17 cellular contexts compared by ENCODE assay signal in the genomic region with DNA sequence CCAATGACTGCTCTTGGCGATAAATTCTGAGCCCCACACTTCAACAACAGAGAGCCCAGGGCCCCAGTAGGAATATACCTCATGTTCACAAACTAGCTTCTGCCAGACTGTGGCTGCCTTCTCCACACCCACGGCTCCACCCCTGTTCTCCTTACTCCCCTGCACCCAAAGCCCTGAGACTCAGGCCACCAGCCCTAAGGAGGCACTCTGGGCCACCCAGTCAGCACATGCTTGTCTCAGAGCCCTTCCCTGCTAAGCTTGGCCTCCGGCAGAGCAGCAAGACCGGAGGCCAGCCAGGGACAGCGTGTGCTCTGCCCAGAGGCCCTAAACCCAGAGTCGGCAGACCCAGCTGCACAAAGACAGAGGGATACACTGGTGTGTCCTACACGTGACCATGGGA. TPM values are rescaled to one million over a fixed set of nuclear protein-coding genes. Genes with fewer than 3 reads are reported as not detected.
DNase-seq lines count a peak whose midpoint lies in the region; ATAC-seq, FAIRE-seq and TF ChIP-seq lines count a peak whose summit lies in the region.
"Had no signal": no experiment of that assay in that cellular context is flagged by ENCODE, and none has a peak within 500 bp of the region (broad histone marks: within the 10 kb centered on the region; RNA-seq: fewer than 3 reads in every experiment).

No MANE protein-coding gene starts in this region.

- no peak for TF ChIP-seq POLR2A in GM12892 (IDR thresholded peaks at IDR 0.05; ENCODE audit: low read depth, low read length)

- H3K4me1 Mint-ChIP-seq in activated CD8-positive, alpha-beta memory T cell treated with anti-CD3 and anti-CD28 coated beads, Interleukin-2, amount 10 ng/mL, durations not matched to agents 7 days and 5 days = no peaks in the 10 kb centered on the region

- CTCF ChIA-PET in activated CD8-positive, alpha-beta memory T cell treated with anti-CD3 and anti-CD28 coated beads, Interleukin-2, amount 10 ng/mL, durations not matched to agents 7 days and 5 days (lab: Charles Lee) = no interaction called here

- no peaks in the 10 kb centered on the region for H3K27me3 Mint-ChIP-seq in activated CD8-positive, alpha-beta memory T cell treated with anti-CD3 and anti-CD28 coated beads, Interleukin-2, amount 10 ng/mL, durations not matched to agents 7 days and 5 days

- intact Hi-C loops in sciatic nerve (cut with DNase I) = no loop called here

- H3K27ac Mint-ChIP-seq in activated CD8-positive, alpha-beta memory T cell treated with anti-CD3 and anti-CD28 coated beads, Interleukin-2, amount 10 ng/mL, durations not matched to agents 7 days and 5 days = no peak overlapping the region
- H3K27ac Mint-ChIP-seq: CD8-positive, alpha-beta T cell; H9 had no signal

- ATAC-seq in activated CD8-positive, alpha-beta memory T cell treated with anti-CD3 and anti-CD28 coated beads, Interleukin-2, amount 10 ng/mL, durations not matched to agents 7 days and 5 days = no peak
- ATAC-seq in sciatic nerve = peak; percentile 67
- ATAC-seq: CD8-positive, alpha-beta T cell had no signal

- peak; percentile 12 for DNase-seq in activated CD8-positive, alpha-beta memory T cell treated with anti-CD3 and anti-CD28 coated beads, Interleukin-2, amount 10 ng/mL, durations not matched to agents 7 days and 5 days
- no peak for DNase-seq in activated CD8-positive, alpha-beta memory T cell treated with anti-CD3 and anti-CD28 coated beads, Interleukin-2, amount 50 U/mL, for 4 hours
- DNase-seq in ecto neural progenitor cell (ENCODE audit: low spot score) (peak; percentile 34), islet precursor cell (peak; percentile 32), sciatic nerve (ENCODE audit: low spot score) (no peak), C1 segment of cervical spinal cord (lab: John Stamatoyannopoulos, UW) (no peak), GM12892 (ENCODE audit: insufficient read length) (no peak)
- DNase-seq: 8988T; Calu3; CD8-positive, alpha-beta T cell; DMS79 treated with DMSO at 0.1 percent for 48 hours; GF-D8 had no signal

- no peak overlapping the region for H3K4me3 Mint-ChIP-seq in activated CD8-positive, alpha-beta memory T cell treated with anti-CD3 and anti-CD28 coated beads, Interleukin-2, amount 10 ng/mL, durations not matched to agents 7 days and 5 days
- H3K4me3 Mint-ChIP-seq: CD8-positive, alpha-beta T cell; H9 had no signal

- FAIRE-seq in GM12892 (lab: Jason Lieb, UNC) = no peak
- FAIRE-seq: H1, HTR-8/SVneo had no signal

- H3K36me3 Mint-ChIP-seq in activated CD8-positive, alpha-beta memory T cell treated with anti-CD3 and anti-CD28 coated beads, Interleukin-2, amount 10 ng/mL, durations not matched to agents 7 days and 5 days = no peaks in the 10 kb centered on the region
- H3K36me3 Mint-ChIP-seq: CD8-positive, alpha-beta T cell had no signal

- H3K9me3 Mint-ChIP-seq in activated CD8-positive, alpha-beta memory T cell treated with anti-CD3 and anti-CD28 coated beads, Interleukin-2, amount 10 ng/mL, durations not matched to agents 7 days and 5 days (ENCODE audit: low read depth) = no peaks in the 10 kb centered on the region
- H3K9me3 Mint-ChIP-seq: CD8-positive, alpha-beta T cell; H9 had no signal

RNA-seq across cellular contexts. Expression of a gene that starts 27.9 kb away (rescaled TPM):
- total RNA-seq in activated CD8-positive, alpha-beta memory T cell treated with anti-CD3 and anti-CD28 coated beads, Interleukin-2, amount 10 ng/mL, durations not matched to agents 7 days and 5 days = not detected
- not detected for total RNA-seq in sciatic nerve
- polyA plus RNA-seq in GM12892 (2012; ENCODE audit: missing spikeins) = not detected
- total RNA-seq: A673; Calu3; CD8-positive, alpha-beta T cell; H1; H9 had no signal
- polyA plus RNA-seq: AG04450, H1 had no signal

Comparison
In these comparisons a context has a peak if more than half of its experiments do, and no peak if none do; other contexts are left out.
1. DNase-seq: peak in activated CD8-positive, alpha-beta memory T cell treated with anti-CD3 and anti-CD28 coated beads, Interleukin-2, amount 10 ng/mL, durations not matched to agents 7 days and 5 days (single experiment), ecto neural progenitor cell (single experiment) and islet precursor cell (single experiment); none in activated CD8-positive, alpha-beta memory T cell treated with anti-CD3 and anti-CD28 coated beads, Interleukin-2, amount 50 U/mL, for 4 hours (single experiment), sciatic nerve (single experiment), C1 segment of cervical spinal cord (0 of 14) and GM12892 (single experiment).